1 cellular context compared by ENCODE assay signal in the genomic region with DNA sequence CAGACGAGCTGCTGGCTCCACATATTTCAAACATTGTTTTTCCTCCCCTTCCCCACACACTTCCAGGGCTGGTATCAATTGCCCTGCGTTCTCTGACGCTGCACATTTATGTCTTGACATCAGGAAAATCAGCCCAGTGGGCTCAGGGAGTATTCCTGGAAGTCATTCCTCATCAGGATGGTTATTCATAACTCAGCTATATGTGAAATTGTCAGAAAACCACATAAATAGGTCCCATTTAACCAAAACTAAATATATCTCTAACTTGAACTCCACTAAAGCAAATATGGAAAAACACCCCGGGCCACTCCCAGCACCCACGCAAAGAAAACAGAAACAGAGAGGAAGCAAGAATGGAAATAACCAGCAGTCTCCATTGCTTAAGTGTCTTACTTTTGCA.
A peak's percentile ranks its signal among the peaks of the same experiment; 100 is the strongest.
TF ChIP-seq lines count a peak whose summit lies in the region.

No MANE protein-coding gene starts in this region.

TF ChIP-seq in HepG2, 621 proteins besides CTCF, POLR2A, EP300 and RAD21 (continued from another document):
- TF ChIP-seq BCL6 (CRISPR knock-in tag; IDR thresholded peaks at IDR 0.05) (peak; percentile 78), ELF3 (CRISPR knock-in tag; IDR thresholded peaks at IDR 0.05) (no peak)
